Comparison of ENCODE assay signal across 8 cellular contexts in the genomic region with DNA sequence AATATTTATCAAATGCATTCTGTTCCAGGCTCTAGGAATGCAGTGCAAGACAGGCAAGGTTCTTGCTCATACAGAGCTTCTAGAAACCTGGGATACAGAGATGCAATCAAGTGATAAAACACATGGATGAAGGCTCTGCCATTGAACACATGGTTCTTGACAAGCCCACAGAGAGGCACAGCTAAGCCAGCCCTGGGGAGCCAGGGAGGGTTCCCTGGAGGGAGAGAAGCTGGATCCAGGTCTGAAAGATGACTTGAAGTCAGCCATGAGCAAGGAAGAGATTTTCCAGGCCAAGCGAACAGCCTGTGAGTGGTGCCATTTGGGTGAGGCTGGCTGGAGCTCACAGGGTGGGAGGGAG.
DNase-seq lines count a peak whose midpoint lies in the region; ATAC-seq and TF ChIP-seq lines count a peak whose summit lies in the region.

No MANE protein-coding gene starts in this region.

- no peaks in the 10 kb centered on the region for H3K79me2 ChIP-seq in mesendoderm (ENCODE audit: control insufficient read depth, insufficient read depth, low read length)

- BruUV-seq in MCF 10A (replicated peaks; lab: Mats Ljungman, UMichigan): no TSS peak

- POLR2A ChIA-PET in MCF 10A (lab: Yijun Ruan, JAX): interaction anchor here (0.7 to 11.7 kb wide), 12 partner anchors 9 to 351 kb away, joined by 3 to 325 read pairs (median 6); a partner anchor contains a TSS

- H3K27ac ChIP-seq in mesendoderm (ENCODE audit: low read depth, low read length) (peak overlapping the region; percentile 49), upper lobe of left lung (peak overlapping the region; percentile 84 to 89 (median 86))

- intact Hi-C loops in activated naive CD4-positive, alpha-beta T cell treated with anti-CD3 and anti-CD28 coated beads for 36 hours (cut with micrococcal nuclease): loop anchor here (1.0 to 10.0 kb wide), 7 partner anchors 16 to 977 kb away; a partner anchor contains a TSS
- intact Hi-C loops in MCF 10A (cut with micrococcal nuclease): no loop called here

- no peak for ATAC-seq in upper lobe of left lung (ENCODE audit: low FRiP score in 2 of 2)
- ATAC-seq in HG03571 (IDR thresholded peaks at IDR 0.05; ENCODE audit: unreplicated experiment): no peak

- TF ChIP-seq EP300 in upper lobe of left lung (IDR thresholded peaks at IDR 0.05): no peak

- TF ChIP-seq POLR2A in upper lobe of left lung (IDR thresholded peaks at IDR 0.05): no peak

- no peak for DNase-seq in activated naive CD4-positive, alpha-beta T cell treated with anti-CD3 and anti-CD28 coated beads for 36 hours
- no peak for DNase-seq in activated naive CD4-positive, alpha-beta T cell (lab: John Stamatoyannopoulos, UW)
- no peak for DNase-seq in MCF 10A (ENCODE audit: unreplicated experiment)
- DNase-seq in mesendoderm: no peak
- no peak for DNase-seq in upper lobe of left lung
- no peak for DNase-seq in H4 (ENCODE audit: low spot score)
- no peak for DNase-seq in GM13977 (ENCODE audit: low spot score)

- H2BK15ac ChIP-seq in mesendoderm (replicated peaks; ENCODE audit: low read depth): no peak overlapping the region

- H3K27ac Mint-ChIP-seq in activated naive CD4-positive, alpha-beta T cell treated with anti-CD3 and anti-CD28 coated beads for 36 hours: peak overlapping the region; percentile 98
- H3K27ac Mint-ChIP-seq in MCF 10A (ENCODE audit: low read depth, unreplicated experiment): peak overlapping the region; percentile 92

- H3K27me3 Mint-ChIP-seq in activated naive CD4-positive, alpha-beta T cell treated with anti-CD3 and anti-CD28 coated beads for 36 hours (ENCODE audit: low read depth): no peaks in the 10 kb centered on the region
- H3K27me3 Mint-ChIP-seq in MCF 10A (ENCODE audit: insufficient read depth, unreplicated experiment): no peaks in the 10 kb centered on the region

- H2BK120ac ChIP-seq in mesendoderm (ENCODE audit: low read depth, low read length): no peak overlapping the region

- peak overlapping the region; percentile 68 for H3K4me3 Mint-ChIP-seq in activated naive CD4-positive, alpha-beta T cell treated with anti-CD3 and anti-CD28 coated beads for 36 hours
- peak overlapping the region; percentile 74 for H3K4me3 Mint-ChIP-seq in MCF 10A (ENCODE audit: unreplicated experiment)

- H3K4me3 ChIP-seq in mesendoderm (ENCODE audit: low read length): no peak overlapping the region
- H3K4me3 ChIP-seq in upper lobe of left lung: peak overlapping the region in 3 of 4 donors; percentile 40 to 50 (median 48)

- no peaks in the 10 kb centered on the region for H3K79me1 ChIP-seq in mesendoderm (ENCODE audit: low read length)

- peak overlapping the region; percentile 0 for H3K4me2 ChIP-seq in mesendoderm (ENCODE audit: low read length)

- no peaks in the 10 kb centered on the region for H3K9me3 Mint-ChIP-seq in activated naive CD4-positive, alpha-beta T cell treated with anti-CD3 and anti-CD28 coated beads for 36 hours
- no peaks in the 10 kb centered on the region for H3K9me3 Mint-ChIP-seq in MCF 10A (ENCODE audit: unreplicated experiment)

- peaks cover 15% of the 10 kb centered on the region for H3K4me1 ChIP-seq in mesendoderm (ENCODE audit: control insufficient read depth, low read depth, low read length)
- H3K4me1 ChIP-seq in upper lobe of left lung: peaks cover 19 to 44% (median 28%) of the 10 kb centered on the region in 4 donors

- no peak overlapping the region for H4K5ac ChIP-seq in mesendoderm (ENCODE audit: low read length)

- H3K4me1 Mint-ChIP-seq in activated naive CD4-positive, alpha-beta T cell treated with anti-CD3 and anti-CD28 coated beads for 36 hours (ENCODE audit: low read depth): peaks cover 90% of the 10 kb centered on the region
- peaks cover 37% of the 10 kb centered on the region for H3K4me1 Mint-ChIP-seq in MCF 10A (ENCODE audit: insufficient read depth, unreplicated experiment)

- in situ Hi-C loops in GM13977 (cut with MboI; ENCODE audit: low pct_unique_long_range_greater_than_20kb, low sequenced_read_pairs, unreplicated experiment): no loop called here

- peak overlapping the region; percentile 22 for H3K4ac ChIP-seq in mesendoderm (ENCODE audit: low read depth, low read length)

- no peak overlapping the region for H3K23ac ChIP-seq in mesendoderm (ENCODE audit: low read length)

- no peaks in the 10 kb centered on the region for H3K27me3 ChIP-seq in mesendoderm (ENCODE audit: insufficient read depth, low read length, poor library complexity)
- H3K27me3 ChIP-seq in upper lobe of left lung: no peaks in the 10 kb centered on the region

- no peak overlapping the region for H3K56ac ChIP-seq in mesendoderm (ENCODE audit: low read length)

- peak overlapping the region; percentile 50 for H2AK5ac ChIP-seq in mesendoderm (ENCODE audit: low read length)

- no peak overlapping the region for H4K8ac ChIP-seq in mesendoderm (ENCODE audit: low read depth, low read length)

- CTCF ChIA-PET in activated naive CD4-positive, alpha-beta T cell treated with anti-CD3 and anti-CD28 coated beads for 36 hours (lab: Charles Lee): interaction anchor here (0.6 to 2.7 kb wide), 19 partner anchors 9 to 629 kb away, joined by 3 to 19 read pairs (median 7); no protein-coding TSS in a partner anchor
- CTCF ChIA-PET in MCF 10A (lab: Yijun Ruan, JAX): interaction anchor here (0.5 to 2.6 kb wide), 14 partner anchors 15 to 134 kb away, joined by 3 to 11 read pairs (median 6); no protein-coding TSS in a partner anchor

- H3K36me3 ChIP-seq in mesendoderm (ENCODE audit: control insufficient read depth, insufficient read depth, low read length) (no peaks in the 10 kb centered on the region), upper lobe of left lung (no peaks in the 10 kb centered on the region)

- H3K9ac ChIP-seq in mesendoderm (ENCODE audit: low read length): peak overlapping the region; percentile 1

- H3K9me3 ChIP-seq in upper lobe of left lung: no peaks in the 10 kb centered on the region

- TF ChIP-seq CTCF in MCF 10A (IDR thresholded peaks at IDR 0.05; ENCODE audit: unreplicated experiment) (no peak), upper lobe of left lung (IDR thresholded peaks at IDR 0.05) (no peak), GM13977 (IDR thresholded peaks at IDR 0.05; ENCODE audit: extremely low read depth, insufficient read depth, missing control alignments) (no peak)

- no peaks in the 10 kb centered on the region for H3K36me3 Mint-ChIP-seq in activated naive CD4-positive, alpha-beta T cell treated with anti-CD3 and anti-CD28 coated beads for 36 hours (ENCODE audit: low read depth)
- H3K36me3 Mint-ChIP-seq in MCF 10A (ENCODE audit: insufficient read depth, unreplicated experiment): no peaks in the 10 kb centered on the region

- H2BK5ac ChIP-seq in mesendoderm (ENCODE audit: low read length): peak overlapping the region; percentile 48

- peak overlapping the region; percentile 20 for H3K18ac ChIP-seq in mesendoderm (ENCODE audit: low read length)

- no CpG with 5 or more reads among the region's 1 CpG for WGBS in mesendoderm (ENCODE audit: extremely low coverage, insufficient coverage, low lambda C conversion rate)
- 83 to 94% methylated on average over 1 of the region's 1 CpG for WGBS in upper lobe of left lung, 2 donors
